8 cellular contexts compared by ENCODE assay signal in the genomic region with DNA sequence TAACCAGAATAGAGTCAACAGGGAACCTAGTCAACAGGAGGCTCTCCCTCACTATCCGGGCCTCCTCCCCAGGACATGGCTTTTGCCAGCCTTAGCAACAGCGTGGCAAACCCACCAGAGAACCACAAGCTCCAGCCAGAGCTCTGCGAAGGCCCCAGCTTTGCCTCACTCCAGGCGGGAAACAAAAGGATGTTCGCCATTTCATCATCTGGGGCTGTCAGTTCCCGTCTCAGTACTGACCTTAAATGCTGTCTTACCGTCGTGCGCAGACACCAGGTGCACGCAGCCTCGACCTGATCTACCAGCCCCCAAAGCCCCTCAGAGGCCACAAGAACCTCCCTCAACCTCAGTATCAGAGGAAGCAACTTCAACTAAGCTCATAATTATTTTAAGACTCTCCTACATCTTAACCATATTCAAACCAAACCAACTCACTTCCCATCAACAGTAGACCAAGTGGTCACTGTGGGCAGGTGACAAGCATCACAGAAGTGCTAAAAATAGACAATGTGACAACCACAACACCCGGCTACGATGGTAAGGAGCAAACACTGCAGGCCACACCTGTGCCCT.
DNase-seq lines count a peak whose midpoint lies in the region; ATAC-seq and TF ChIP-seq lines count a peak whose summit lies in the region.

No MANE protein-coding gene starts in this region.

- H3K4me3 Mint-ChIP-seq in CD4-positive, alpha-beta T cell: peak overlapping the region; percentile 57
- H3K4me3 Mint-ChIP-seq in activated naive CD8-positive, alpha-beta T cell: peak overlapping the region; percentile 83
- no peak overlapping the region for H3K4me3 Mint-ChIP-seq in Calu3 (ENCODE audit: low read depth, unreplicated experiment)

- peak; percentile 1 for ATAC-seq in CD4-positive, alpha-beta T cell (ENCODE audit: poor library complexity)
- ATAC-seq in HG03175 (IDR thresholded peaks at IDR 0.05; ENCODE audit: unreplicated experiment): peak; percentile 81

- H3K27ac Mint-ChIP-seq in CD4-positive, alpha-beta T cell: peak overlapping the region; percentile 96
- H3K27ac Mint-ChIP-seq in activated naive CD8-positive, alpha-beta T cell: peak overlapping the region; percentile 95
- no peak overlapping the region for H3K27ac Mint-ChIP-seq in Calu3 (ENCODE audit: unreplicated experiment)

- no peak for DNase-seq in CD4-positive, alpha-beta T cell
- DNase-seq in GM19240 (ENCODE audit: insufficient read length, low spot score) (peak; percentile 64), NCI-H2227 treated with DMSO at 0.1 percent for 48 hours (lab: John Stamatoyannopoulos, UW) (no peak), COLO668 (lab: John Stamatoyannopoulos, UW; ENCODE audit: unreplicated experiment) (no peak), colonic mucosa (no peak), Calu3 (no peak)

- peaks cover 4% of the 10 kb centered on the region for H3K4me1 ChIP-seq in colonic mucosa

- H3K27me3 ChIP-seq in CD4-positive, alpha-beta T cell (ENCODE audit: control insufficient read depth, insufficient read depth, low read length): no peaks in the 10 kb centered on the region
- no peaks in the 10 kb centered on the region for H3K27me3 ChIP-seq in colonic mucosa

- no peak overlapping the region for H3K4me3 ChIP-seq in colonic mucosa

- H3K9ac ChIP-seq in colonic mucosa (ENCODE audit: low read depth in 2 of 2, low read length in 2 of 2): no peak overlapping the region

- peaks cover 98% of the 10 kb centered on the region for H3K4me1 Mint-ChIP-seq in CD4-positive, alpha-beta T cell (ENCODE audit: low read depth)
- H3K4me1 Mint-ChIP-seq in activated naive CD8-positive, alpha-beta T cell (ENCODE audit: low read depth): peaks cover 99% of the 10 kb centered on the region
- no peaks in the 10 kb centered on the region for H3K4me1 Mint-ChIP-seq in Calu3 (ENCODE audit: low read depth, unreplicated experiment)

- CTCF ChIA-PET in CD4-positive, alpha-beta T cell (lab: Charles Lee): interaction anchor here (0.9 to 10.2 kb wide), 2 partner anchors 16 to 124 kb away, joined by 3 to 156 read pairs; no protein-coding TSS in a partner anchor
- CTCF ChIA-PET in Calu3 (lab: Charles Lee): no interaction called here

- H3K27ac ChIP-seq in CD4-positive, alpha-beta T cell (ENCODE audit: low read depth, low read length): peak overlapping the region; percentile 67
- no peak overlapping the region for H3K27ac ChIP-seq in colonic mucosa

- intact Hi-C loops in CD4-positive, alpha-beta T cell (cut with DNase I, micrococcal nuclease): loop anchor here in 1 of 2 experiments (5.0 kb wide), 2 partner anchors 36 to 109 kb away; partner anchors contain the start of gene SECISBP2
- intact Hi-C loops in colonic mucosa (cut with DNase I) (loop anchor here (10.0 kb wide), 1 partner anchor 58 kb away; no protein-coding TSS in a partner anchor), Calu3 (cut with micrococcal nuclease; ENCODE audit: unreplicated experiment) (no loop called here)

- POLR2A ChIA-PET in CD4-positive, alpha-beta T cell (lab: Charles Lee): interaction anchor here (1.3 to 1.6 kb wide), 4 partner anchors 9 to 96 kb away, joined by 3 to 6 read pairs (median 4); no protein-coding TSS in a partner anchor

- no peaks in the 10 kb centered on the region for H3K9me3 Mint-ChIP-seq in CD4-positive, alpha-beta T cell
- no peaks in the 10 kb centered on the region for H3K9me3 Mint-ChIP-seq in activated naive CD8-positive, alpha-beta T cell (ENCODE audit: low read depth)
- no peaks in the 10 kb centered on the region for H3K9me3 Mint-ChIP-seq in Calu3 (ENCODE audit: low read depth, unreplicated experiment)

- H3K27me3 Mint-ChIP-seq in CD4-positive, alpha-beta T cell: no peaks in the 10 kb centered on the region
- no peaks in the 10 kb centered on the region for H3K27me3 Mint-ChIP-seq in activated naive CD8-positive, alpha-beta T cell
- H3K27me3 Mint-ChIP-seq in Calu3 (ENCODE audit: unreplicated experiment): no peaks in the 10 kb centered on the region

- no peaks in the 10 kb centered on the region for H3K36me3 ChIP-seq in colonic mucosa

- BruUV-seq in Calu3 (replicated peaks; lab: Mats Ljungman, UMichigan): no TSS peak

- no peak for TF ChIP-seq CTCF in CD4-positive, alpha-beta T cell (IDR thresholded peaks at IDR 0.05)
- TF ChIP-seq CTCF in colonic mucosa (IDR thresholded peaks at IDR 0.05) (no peak), Calu3 (IDR thresholded peaks at IDR 0.05; ENCODE audit: unreplicated experiment) (no peak)

- no peaks in the 10 kb centered on the region for H3K9me3 ChIP-seq in CD4-positive, alpha-beta T cell (ENCODE audit: control insufficient read depth, low read length)
- no peaks in the 10 kb centered on the region for H3K9me3 ChIP-seq in colonic mucosa

- H3K36me3 Mint-ChIP-seq in CD4-positive, alpha-beta T cell (ENCODE audit: low read depth): peaks cover 58% of the 10 kb centered on the region
- H3K36me3 Mint-ChIP-seq in activated naive CD8-positive, alpha-beta T cell: peaks cover 20% of the 10 kb centered on the region
- no peaks in the 10 kb centered on the region for H3K36me3 Mint-ChIP-seq in Calu3 (ENCODE audit: insufficient read depth, unreplicated experiment)
